14 cellular contexts compared by ENCODE assay signal in genomic region chr2:68901199-68901515, GRCh38. TPM values are rescaled to one million over a fixed set of nuclear protein-coding genes. Genes with fewer than 3 reads are reported as not detected.
DNase-seq lines count a peak whose midpoint lies in the region; ATAC-seq and TF ChIP-seq lines count a peak whose summit lies in the region.
"Had no signal": no experiment of that assay in that cellular context is flagged by ENCODE, and none has a peak within 500 bp of the region (broad histone marks: within the 10 kb centered on the region; RNA-seq: fewer than 3 reads in every experiment).

No MANE protein-coding gene starts in this region.

- H3K27me3 ChIP-seq in H9 (ENCODE audit: insufficient read depth, low read length) (no peaks in the 10 kb centered on the region), SJCRH30 (no peaks in the 10 kb centered on the region)
- H3K27me3 ChIP-seq: upper lobe of left lung had no signal

- H2BK5ac ChIP-seq in H9 (ENCODE audit: insufficient read length, low read length): no peak overlapping the region

- H3K4me1 ChIP-seq in H9 (ENCODE audit: insufficient read depth, low read length): no peaks in the 10 kb centered on the region
- no peaks in the 10 kb centered on the region for H3K4me1 ChIP-seq in SJCRH30
- H3K4me1 ChIP-seq: upper lobe of left lung had no signal

- ATAC-seq in esophagus mucosa (no peak), GM19463 (IDR thresholded peaks at IDR 0.05; ENCODE audit: unreplicated experiment) (no peak)
- ATAC-seq: right cardiac atrium had no signal

- H4K20me1 ChIP-seq in H9 (ENCODE audit: control insufficient read depth, insufficient read depth, insufficient read length): no peaks in the 10 kb centered on the region

- no CpG with 5 or more reads among the region's 4 CpGs for WGBS in H9 (ENCODE audit: extremely low coverage, insufficient read length, low lambda C conversion rate)

- no peak overlapping the region for H4K8ac ChIP-seq in H9 (replicated peaks; ENCODE audit: insufficient read length, low read depth, low read length)

- no peak overlapping the region for H3K27ac ChIP-seq in H9 (ENCODE audit: insufficient read length, low read depth, low read length)
- no peak overlapping the region for H3K27ac ChIP-seq in SJCRH30
- H3K27ac ChIP-seq: upper lobe of left lung had no signal

- H3K4ac ChIP-seq in H9 (ENCODE audit: low read depth, low read length): no peak overlapping the region

- no peak overlapping the region; a peak in 1 of 7 replicates for H3K27ac Mint-ChIP-seq in H9
- H3K27ac Mint-ChIP-seq: activated T-helper 1 cell treated with anti-CD3 and anti-CD28 coated beads, Interleukin-12 subunit alpha, Interleukin-12 subunit beta, Interleukin-2, Interleukin-4 antibody, amounts not matched to agents 30 ng/mL and 10 ng/mL and 1 ng/mL, durations not matched to agents 14 hours and 24 hours and 36 hours; CD8-positive, alpha-beta memory T cell had no signal

- H3K4me1 Mint-ChIP-seq in H9: peaks cover 0 to 2% of the 10 kb centered on the region in 2 experiments; a peak in 1 of 4 replicates

- H2BK15ac ChIP-seq in H9 (ENCODE audit: low read depth, low read length): no peak overlapping the region

- no peaks in the 10 kb centered on the region; the same call in 1 of the 2 replicates for H3K27me3 Mint-ChIP-seq in H9 (ENCODE audit: low read depth)
- H3K27me3 Mint-ChIP-seq: CD8-positive, alpha-beta memory T cell had no signal

- H4K5ac ChIP-seq in H9 (ENCODE audit: insufficient read length, low read depth, low read length): no peak overlapping the region

- DNase-seq in AG10803 (ENCODE audit: low read depth): peak; percentile 16
- peak; percentile 61 for DNase-seq in H9
- peak; percentile 38 to 59 for DNase-seq in SJCRH30
- peak; percentile 46 for DNase-seq in fibroblast of the aortic adventitia (ENCODE audit: low read depth)
- no peak for DNase-seq in COLO829 (ENCODE audit: low spot score)
- no peak for DNase-seq in HuH-7 (ENCODE audit: low spot score)
- DNase-seq: CD8-positive, alpha-beta memory T cell; NCI-H1048; right cardiac atrium; upper lobe of left lung had no signal

- no peak overlapping the region for H2AK5ac ChIP-seq in H9 (ENCODE audit: insufficient read length, low read length)

- H2BK12ac ChIP-seq in H9 (ENCODE audit: insufficient read length, low read depth, low read length): no peak overlapping the region

- no peaks in the 10 kb centered on the region for H3K36me3 ChIP-seq in SJCRH30
- H3K36me3 ChIP-seq: upper lobe of left lung had no signal

- H3K9me3 Mint-ChIP-seq in H9: peaks cover 19 to 24% of the 10 kb centered on the region in 2 experiments

- H2BK120ac ChIP-seq in H9 (ENCODE audit: low read depth, low read length, poor library complexity, severe bottlenecking): no peak overlapping the region

- no peak overlapping the region for H3K18ac ChIP-seq in H9 (ENCODE audit: insufficient read length, low read depth, low read length)

- no peak overlapping the region for H3K4me2 ChIP-seq in H9 (ENCODE audit: insufficient read depth, insufficient read length, low read length)

- H3K4me3 ChIP-seq in AG10803 (ENCODE audit: low read length) (no peak overlapping the region), SJCRH30 (no peak overlapping the region), fibroblast of the aortic adventitia (ENCODE audit: low read depth, low read length) (no peak overlapping the region)
- H3K4me3 ChIP-seq: upper lobe of left lung had no signal

- H3T11ph ChIP-seq in H9 (ENCODE audit: low read length): no peak overlapping the region

- H3K23ac ChIP-seq in H9 (ENCODE audit: insufficient read length, low read depth, low read length): no peak overlapping the region

- H2AFZ ChIP-seq in H9 (ENCODE audit: low read length): no peak overlapping the region

- no peaks in the 10 kb centered on the region for H3K23me2 ChIP-seq in H9 (ENCODE audit: insufficient read length, low read depth, low read length, poor library complexity, severe bottlenecking)

- peaks cover 0 to 24% (median 4%) of the 10 kb centered on the region in 3 experiments; a peak in 4 of 7 replicates for H3K36me3 Mint-ChIP-seq in H9 (ENCODE audit: insufficient read depth in 1 of 3, low read depth in 3 of 3)

- H3K9me3 ChIP-seq in H9 (ENCODE audit: control insufficient read depth, low read depth, low read length): no peaks in the 10 kb centered on the region
- H3K9me3 ChIP-seq in SJCRH30 (replicated peaks): peaks cover 10% of the 10 kb centered on the region

- H2BK20ac ChIP-seq in H9 (ENCODE audit: low read depth, low read length, poor library complexity, severe bottlenecking): no peak overlapping the region

- no peak overlapping the region for H3K4me3 Mint-ChIP-seq in H9
- H3K4me3 Mint-ChIP-seq: activated T-helper 1 cell treated with anti-CD3 and anti-CD28 coated beads, Interleukin-12 subunit alpha, Interleukin-12 subunit beta, Interleukin-2, Interleukin-4 antibody, amounts not matched to agents 30 ng/mL and 10 ng/mL and 1 ng/mL, durations not matched to agents 14 hours and 24 hours and 36 hours; CD8-positive, alpha-beta memory T cell had no signal

- H3K79me2 ChIP-seq in H9 (ENCODE audit: insufficient read depth, low read length): no peaks in the 10 kb centered on the region

- H3K14ac ChIP-seq in H9 (ENCODE audit: insufficient read depth, low read length): no peak overlapping the region

- H4K91ac ChIP-seq in H9 (ENCODE audit: insufficient read length, low read depth, low read length): no peak overlapping the region

- no peaks in the 10 kb centered on the region for H3K79me1 ChIP-seq in H9 (ENCODE audit: insufficient read depth, low read depth, low read length, poor library complexity, severe bottlenecking)

- H3K56ac ChIP-seq in H9 (ENCODE audit: insufficient read length, low read depth, low read length): no peak overlapping the region

- no peak overlapping the region for H3K9ac ChIP-seq in H9 (ENCODE audit: extremely low read depth, insufficient read length, low read length)

- TF ChIP-seq CTCF in AG10803 (conservative IDR thresholded peaks at IDR 0.05; ENCODE audit: low read length) (peak; percentile 45), H9 (conservative IDR thresholded peaks at IDR 0.05) (peak; percentile 70; the same call in 2 of the 3 replicates), fibroblast of the aortic adventitia (IDR thresholded peaks at IDR 0.05; ENCODE audit: insufficient read depth, low read length) (peak; percentile 24)

RNA-seq across cellular contexts. Expression of gene BMP10, which starts 30.0 kb away (rescaled TPM):
- total RNA-seq in H9 (2021) (not detected in 2 replicates), fibroblast of the aortic adventitia (ENCODE audit: low replicate concordance) (not detected in 2 replicates), esophagus mucosa (not detected)
- total RNA-seq in SJCRH30 (2014; rRNA removed; shearing (Covaris generic)): 0.08 TPM in 1 of 2 replicates, not detected in the other
- total RNA-seq: activated T-helper 1 cell treated with anti-CD3 and anti-CD28 coated beads, Interleukin-12 subunit alpha, Interleukin-12 subunit beta, Interleukin-2, Interleukin-4 antibody, amounts not matched to agents 30 ng/mL and 10 ng/mL and 1 ng/mL, durations not matched to agents 14 hours and 24 hours and 36 hours; CD8-positive, alpha-beta memory T cell; mononuclear cell; upper lobe of left lung had no signal

RNA-seq across cellular contexts. Expression of gene GKN2, which starts 51.5 kb away (rescaled TPM):
- not detected in 2 replicates for total RNA-seq in H9 (2021)
- not detected in 2 replicates for total RNA-seq in SJCRH30 (2014; rRNA removed; shearing (Covaris generic))
- total RNA-seq in fibroblast of the aortic adventitia (ENCODE audit: low replicate concordance): not detected in 2 replicates
- not detected for total RNA-seq in esophagus mucosa
- total RNA-seq: activated T-helper 1 cell treated with anti-CD3 and anti-CD28 coated beads, Interleukin-12 subunit alpha, Interleukin-12 subunit beta, Interleukin-2, Interleukin-4 antibody, amounts not matched to agents 30 ng/mL and 10 ng/mL and 1 ng/mL, durations not matched to agents 14 hours and 24 hours and 36 hours; CD8-positive, alpha-beta memory T cell; mononuclear cell; right cardiac atrium had no signal

Comparison
In these comparisons a context has a peak if more than half of its experiments do, and no peak if none do; other contexts are left out.
1. DNase-seq: peak in AG10803 (single experiment), H9 (single experiment), SJCRH30 (2 of 2) and fibroblast of the aortic adventitia (single experiment); none in COLO829 (single experiment) and HuH-7 (single experiment).
2. Peak in every context shown above with its lines, with median percentiles within 50 percentile points of each other: CTCF ChIP-seq.